Comparison of ENCODE assay signal across 11 cellular contexts in genomic region chr1:234863596-234863995, GRCh38.
DNase-seq lines count a peak whose midpoint lies in the region; ATAC-seq and TF ChIP-seq lines count a peak whose summit lies in the region.
"Had no signal": no experiment of that assay in that cellular context is flagged by ENCODE, and none has a peak within 500 bp of the region (broad histone marks: within the 10 kb centered on the region; RNA-seq: fewer than 3 reads in every experiment).

No MANE protein-coding gene starts in this region.

- no peaks in the 10 kb centered on the region for H3K27me3 Mint-ChIP-seq in Caco-2 (ENCODE audit: insufficient read depth, unreplicated experiment)

- intact Hi-C loops in Caco-2 (cut with micrococcal nuclease; ENCODE audit: unreplicated experiment) (no loop called here), ascending aorta (cut with DNase I) (loop anchor here (5.0 kb wide), 4 partner anchors 49 to 251 kb away; partner anchors contain the start of gene IRF2BP2), Right ventricle myocardium superior (cut with DNase I) (no loop called here)

- H3K27me3 ChIP-seq in Caco-2 (replicated peaks; ENCODE audit: control insufficient read depth, insufficient read depth, low read length) (no peaks in the 10 kb centered on the region), ascending aorta (no peaks in the 10 kb centered on the region), skeletal muscle satellite cell (ENCODE audit: control insufficient read depth, insufficient read depth, low read length) (no peaks in the 10 kb centered on the region)

- H3K4me1 Mint-ChIP-seq in Caco-2 (ENCODE audit: low read depth, unreplicated experiment) = peaks cover 31% of the 10 kb centered on the region

- TF ChIP-seq CTCF in Caco-2 (IDR thresholded peaks at IDR 0.05; ENCODE audit: insufficient read depth in 1 of 2, low read depth in 1 of 2, low read length in 1 of 2, severe bottlenecking in 1 of 2, unreplicated experiment in 1 of 2) (no peak), ascending aorta (IDR thresholded peaks at IDR 0.05) (no peak)

- CTCF ChIA-PET in Caco-2 (lab: Charles Lee) = no interaction called here

- POLR2A ChIA-PET in Caco-2 (lab: Charles Lee) = no interaction called here

- H3K36me3 Mint-ChIP-seq in Caco-2 (ENCODE audit: insufficient read depth, unreplicated experiment) = no peaks in the 10 kb centered on the region

- BruUV-seq in Caco-2 (replicated peaks; lab: Mats Ljungman, UMichigan) = no TSS peak

- DNase-seq in Caco-2 (no peak), ascending aorta (ENCODE audit: low spot score in 2 of 2) (peak in 1 of 2 donors; percentile 82), Right ventricle myocardium superior (no peak), DMS153 (lab: John Stamatoyannopoulos, UW) (no peak)
- no peak for DNase-seq in activated CD4-positive, alpha-beta T cell treated with anti-CD3 and anti-CD28 coated beads, Interleukin-2, amount 50 U/mL, for 4 hours
- DNase-seq: activated T-cell treated with anti-CD3 and anti-CD28 coated beads, Interleukin-2, amount 50 U/mL, for 1 hour; Calu3; stimulated activated naive B cell treated with anti-CD40 and anti-IgM and Interleukin-4, amounts not matched to agents 10 μg/mL and 1 μg/mL and 100 μg/mL, for 72 hours had no signal

- peak overlapping the region; percentile 13 for H3K27ac Mint-ChIP-seq in Caco-2 (ENCODE audit: unreplicated experiment)
- H3K27ac Mint-ChIP-seq: stimulated activated naive B cell treated with anti-CD40 and anti-IgM and Interleukin-4, amounts not matched to agents 10 μg/mL and 1 μg/mL and 100 μg/mL, for 72 hours had no signal

- peak overlapping the region; percentile 61 for H3K4me2 ChIP-seq in skeletal muscle satellite cell (ENCODE audit: low read length)

- peak overlapping the region; percentile 51 for H3K9ac ChIP-seq in skeletal muscle satellite cell (ENCODE audit: low read depth, low read length)

- H3K4me1 ChIP-seq in Caco-2 (peaks cover 28% of the 10 kb centered on the region), ascending aorta (peaks cover 0 to 33% of the 10 kb centered on the region in 2 donors), skeletal muscle satellite cell (ENCODE audit: control insufficient read depth, insufficient read depth, low read length) (peaks cover 30% of the 10 kb centered on the region)

- H3K4me3 ChIP-seq in Caco-2 (ENCODE audit: low read depth, low read length) = no peak overlapping the region
- H3K4me3 ChIP-seq in ascending aorta = no peak overlapping the region
- no peak overlapping the region for H3K4me3 ChIP-seq in skeletal muscle satellite cell (ENCODE audit: low read length)

- peak overlapping the region; percentile 80 to 89 for H3K27ac ChIP-seq in ascending aorta

- H3K36me3 ChIP-seq in Caco-2 (ENCODE audit: control insufficient read depth, insufficient read depth, low read length) (no peaks in the 10 kb centered on the region), ascending aorta (no peaks in the 10 kb centered on the region), skeletal muscle satellite cell (ENCODE audit: insufficient read depth, low read length) (no peaks in the 10 kb centered on the region)

- H3K4me3 Mint-ChIP-seq in Caco-2 (ENCODE audit: unreplicated experiment) = no peak overlapping the region
- H3K4me3 Mint-ChIP-seq: stimulated activated naive B cell treated with anti-CD40 and anti-IgM and Interleukin-4, amounts not matched to agents 10 μg/mL and 1 μg/mL and 100 μg/mL, for 72 hours had no signal

- H3K9me3 ChIP-seq in Caco-2 = no peaks in the 10 kb centered on the region
- no peaks in the 10 kb centered on the region for H3K9me3 ChIP-seq in ascending aorta
- no peaks in the 10 kb centered on the region for H3K9me3 ChIP-seq in skeletal muscle satellite cell (replicated peaks; ENCODE audit: low read length)

- H3K9me3 Mint-ChIP-seq in Caco-2 (ENCODE audit: unreplicated experiment) = no peaks in the 10 kb centered on the region

- ATAC-seq in Right ventricle myocardium superior (ENCODE audit: poor library complexity) (peak; percentile 35), HG03469 (IDR thresholded peaks at IDR 0.05; ENCODE audit: unreplicated experiment) (no peak), HG03565 (IDR thresholded peaks at IDR 0.05; ENCODE audit: unreplicated experiment) (no peak)
